In genomic region chr14:54893151-54893760, GRCh38 we compare ENCODE assay signal across 8 cellular contexts. TPM values are rescaled to one million over a fixed set of nuclear protein-coding genes. Genes with fewer than 3 reads are reported as not detected.
DNase-seq lines count a peak whose midpoint lies in the region; ATAC-seq and TF ChIP-seq lines count a peak whose summit lies in the region.

No MANE protein-coding gene starts in this region.

- H2AFZ ChIP-seq in OCI-LY1 (ENCODE audit: low read length), result no peak overlapping the region

- H3K9me3 ChIP-seq in OCI-LY1 (ENCODE audit: low read length), result no peaks in the 10 kb centered on the region
- H3K9me3 ChIP-seq in thyroid gland, result no peaks in the 10 kb centered on the region

- no peaks in the 10 kb centered on the region for H3K36me3 Mint-ChIP-seq in brain

- 59 to 60% methylated on average over 3 of the region's 3 CpGs for WGBS in thyroid gland, 2 donors

- no peaks in the 10 kb centered on the region for H3K9me3 Mint-ChIP-seq in brain

- H4K20me1 ChIP-seq in OCI-LY1 (ENCODE audit: insufficient read depth, low read length), result no peaks in the 10 kb centered on the region

- peaks cover 17% of the 10 kb centered on the region for H3K27me3 Mint-ChIP-seq in brain

- peaks cover 1% of the 10 kb centered on the region for H3K4me1 Mint-ChIP-seq in brain

- H3K27me3 ChIP-seq in OCI-LY1 (ENCODE audit: insufficient read depth, low read length), result no peaks in the 10 kb centered on the region
- no peaks in the 10 kb centered on the region for H3K27me3 ChIP-seq in thyroid gland

- H3K27ac Mint-ChIP-seq in brain, result no peak overlapping the region

- no peaks in the 10 kb centered on the region for H3F3A ChIP-seq in OCI-LY1 (ENCODE audit: insufficient read depth, low read length)

- no peak for TF ChIP-seq POLR2A in thyroid gland (IDR thresholded peaks at IDR 0.05)

- TF ChIP-seq CTCF in HFF-Myc (IDR thresholded peaks at IDR 0.05; ENCODE audit: low read depth, low read length, missing control alignments), result peak; percentile 71
- TF ChIP-seq CTCF in OCI-LY1 (IDR thresholded peaks at IDR 0.05; ENCODE audit: low read length), result peak; percentile 75
- TF ChIP-seq CTCF in brain (conservative IDR thresholded peaks at IDR 0.05), result peak; percentile 59 to 75
- TF ChIP-seq CTCF in thyroid gland (IDR thresholded peaks at IDR 0.05), result peak; percentile 35 to 70 (median 51)

- H3K4me1 ChIP-seq in OCI-LY1 (ENCODE audit: insufficient read depth, low read length, severe bottlenecking) (peaks cover 16% of the 10 kb centered on the region), thyroid gland (no peaks in the 10 kb centered on the region)

- no peaks in the 10 kb centered on the region for H3K9me2 ChIP-seq in OCI-LY1 (ENCODE audit: low read depth, low read length)

- no peak overlapping the region for H3K4me3 Mint-ChIP-seq in brain

- no peak overlapping the region for H3K9ac ChIP-seq in OCI-LY1 (ENCODE audit: low read length)

- no peaks in the 10 kb centered on the region for H3K79me2 ChIP-seq in OCI-LY1 (ENCODE audit: insufficient read depth, low read length)

- DNase-seq in NCI-H524 (lab: John Stamatoyannopoulos, UW), result peak; percentile 56 to 79
- no peak for DNase-seq in NCI-H524 treated with DMSO at 0.1 percent for 48 hours (lab: John Stamatoyannopoulos, UW)
- DNase-seq in HFF-Myc (ENCODE audit: extremely low read depth, low read depth), result peak; percentile 61
- peak; percentile 82 for DNase-seq in kidney tubule cell (ENCODE audit: low spot score)
- DNase-seq in thyroid gland, result no peak

- H3K4me3 ChIP-seq in HFF-Myc (replicated peaks; ENCODE audit: low read depth, low read length), result no peak overlapping the region
- no peak overlapping the region for H3K4me3 ChIP-seq in OCI-LY1 (ENCODE audit: low read depth, low read length, poor library complexity, severe bottlenecking)
- no peak overlapping the region for H3K4me3 ChIP-seq in thyroid gland (replicated peaks in 1 of 3)

- intact Hi-C loops in thyroid gland (cut with DNase I), result no loop called here

- no peak overlapping the region for H3K4me2 ChIP-seq in OCI-LY1 (ENCODE audit: low read length)

- H3K36me3 ChIP-seq in OCI-LY1 (ENCODE audit: insufficient read depth, low read length) (no peaks in the 10 kb centered on the region), thyroid gland (no peaks in the 10 kb centered on the region)

- H3K27ac ChIP-seq in OCI-LY1 (ENCODE audit: low read depth, low read length, poor library complexity, severe bottlenecking) (no peak overlapping the region), thyroid gland (no peak overlapping the region)

- no peak for ATAC-seq in GM19452 (IDR thresholded peaks at IDR 0.05; ENCODE audit: unreplicated experiment)

RNA-seq across cellular contexts. Expression of gene GCH1, which starts 9.4 kb away (rescaled TPM):
- 32.2 TPM for polyA plus RNA-seq in brain (ENCODE audit: insufficient read depth, low read depth, low replicate concordance)
- total RNA-seq in thyroid gland, result 1 to 10 TPM; 5.2 to 7.8 (median 7.4) TPM

Comparison
In these comparisons a context has a peak if more than half of its experiments do, and no peak if none do; other contexts are left out.
1. DNase-seq: peak in NCI-H524 (2 of 2), HFF-Myc (single experiment) and kidney tubule cell (single experiment); none in NCI-H524 treated with DMSO at 0.1 percent for 48 hours (single experiment) and thyroid gland (0 of 2).
2. Peak in every context shown above with its lines, with median percentiles within 50 percentile points of each other: CTCF ChIP-seq.